In genomic region chr3:33395900-33396299, GRCh38 we compare ENCODE assay signal across 27 cellular contexts.
"Had no signal": no experiment of that assay in that cellular context is flagged by ENCODE, and none has a peak within 500 bp of the region (broad histone marks: within the 10 kb centered on the region; RNA-seq: fewer than 3 reads in every experiment).

No MANE protein-coding gene starts in this region.

- H3K4me3 ChIP-seq: ascending aorta, body of pancreas, SK-N-MC had no signal

- H3K9me3 ChIP-seq: ascending aorta, body of pancreas had no signal

- DNase-seq: activated CD4-positive, alpha-beta T cell treated with anti-CD3 and anti-CD28 coated beads for 36 hours; activated CD4-positive, alpha-beta T cell treated with anti-CD3 and anti-CD28 coated beads, Interleukin-2, amount 50 U/mL, for 48 hours; activated CD8-positive, alpha-beta memory T cell treated with anti-CD3 and anti-CD28 coated beads, Interleukin-2, amount 10 ng/mL, durations not matched to agents 7 days and 5 days; activated effector memory CD4-positive, alpha-beta T cell treated with Interleukin-2 at 50 U/mL for 16 hours; activated naive CD4-positive, alpha-beta T cell; amniotic stem cell; body of pancreas; IMR-90; Kasumi-1; KBM-7; NCI-H1092; NCI-H1417; NCI-H1930; NCI-H2107; NCI-H2171 treated with DMSO at 0.1 percent for 48 hours; NCI-H510A treated with DMSO at 0.1 percent for 48 hours; NCI-H69; NK-92 treated with Interleukin-12 subunit alpha and Interleukin-12 subunit beta, amount 100 ng/mL, for 24 hours; OCI-M1; RPMI8226; T-cell; WERI-Rb-1 had no signal

- H3K9me3 Mint-ChIP-seq: activated naive CD4-positive, alpha-beta T cell treated with anti-CD3 and anti-CD28 coated beads, Interleukin-2, amount 50 U/mL, for 24 hours; central memory CD8-positive, alpha-beta T cell; T-cell had no signal

- H3K27me3 Mint-ChIP-seq: activated CD4-positive, alpha-beta T cell treated with anti-CD3 and anti-CD28 coated beads for 36 hours; activated CD8-positive, alpha-beta memory T cell treated with anti-CD3 and anti-CD28 coated beads, Interleukin-2, amount 10 ng/mL, durations not matched to agents 7 days and 5 days; activated naive CD4-positive, alpha-beta T cell treated with anti-CD3 and anti-CD28 coated beads, Interleukin-2, amount 50 U/mL, for 24 hours; central memory CD8-positive, alpha-beta T cell; T-cell had no signal

- H3K27ac ChIP-seq: ascending aorta, body of pancreas, SK-N-MC, WERI-Rb-1 had no signal

- H3K27me3 ChIP-seq: ascending aorta, body of pancreas had no signal

- H3K4me1 ChIP-seq: body of pancreas had no signal

- FAIRE-seq: bronchial epithelial cell had no signal

- H3K27ac Mint-ChIP-seq: activated CD4-positive, alpha-beta T cell treated with anti-CD3 and anti-CD28 coated beads for 36 hours; activated naive CD4-positive, alpha-beta T cell treated with anti-CD3 and anti-CD28 coated beads, Interleukin-2, amount 50 U/mL, for 24 hours had no signal

- H3K4me3 Mint-ChIP-seq: activated CD4-positive, alpha-beta T cell treated with anti-CD3 and anti-CD28 coated beads for 36 hours; activated CD8-positive, alpha-beta memory T cell treated with anti-CD3 and anti-CD28 coated beads, Interleukin-2, amount 10 ng/mL, durations not matched to agents 7 days and 5 days; activated naive CD4-positive, alpha-beta T cell treated with anti-CD3 and anti-CD28 coated beads, Interleukin-2, amount 50 U/mL, for 24 hours; central memory CD8-positive, alpha-beta T cell; T-cell had no signal

- H3K4me1 Mint-ChIP-seq: activated naive CD4-positive, alpha-beta T cell treated with anti-CD3 and anti-CD28 coated beads, Interleukin-2, amount 50 U/mL, for 24 hours had no signal
